ENCODE assay signal across 1 cellular context in genomic region chr6:21594427-21595264, GRCh38.
TF ChIP-seq lines count a peak whose summit lies in the region.

No MANE protein-coding gene starts in this region.

TF ChIP-seq in K562, 482 proteins besides CTCF, POLR2A, EP300 and RAD21 (continued from another document):
- peak; percentile 66 for TF ChIP-seq MGA (IDR thresholded peaks at IDR 0.05)
- no peak for TF ChIP-seq CBFB (CRISPR knock-in tag; IDR thresholded peaks at IDR 0.05)
- no peak for TF ChIP-seq SIX5 (IDR thresholded peaks at IDR 0.05; ENCODE audit: borderline replicate concordance in 1 of 2, insufficient read depth in 1 of 2, low read depth in 1 of 2, low read length in 2 of 2)
- 0 out of 4 replicates have a peak, but pooled peaks of 1 of the 2 experiments have one; percentile 29 for TF ChIP-seq UBTF (IDR thresholded peaks at IDR 0.05; ENCODE audit: borderline replicate concordance in 1 of 2, low read depth in 2 of 2, low read length in 2 of 2)
- TF ChIP-seq ZC3H8 (IDR thresholded peaks at IDR 0.05): no peak
- TF ChIP-seq ZNF347 (CRISPR knock-in tag; IDR thresholded peaks at IDR 0.05; ENCODE audit: low read depth): no peak
- TF ChIP-seq TRIM28 (IDR thresholded peaks at IDR 0.05): no peak
- TF ChIP-seq L3MBTL2 (IDR thresholded peaks at IDR 0.05): peak; percentile 46
- no peak for TF ChIP-seq MYBL2 (IDR thresholded peaks at IDR 0.05; ENCODE audit: low read depth)
- TF ChIP-seq MYBL2 (CRISPR knock-in tag; IDR thresholded peaks at IDR 0.05; ENCODE audit: borderline replicate concordance): no peak
- TF ChIP-seq E2F6 (IDR thresholded peaks at IDR 0.05; ENCODE audit: borderline replicate concordance in 1 of 2, extremely low read depth in 1 of 2, insufficient read depth in 1 of 2, insufficient read length in 1 of 2, low read depth in 1 of 2, low read length in 1 of 2, poor library complexity in 1 of 2, severe bottlenecking in 1 of 2): peak in 1 of 2 experiments; percentile 88
- no peak for TF ChIP-seq PRMT5 (CRISPR knock-in tag; IDR thresholded peaks at IDR 0.05)
- TF ChIP-seq VEZF1 (CRISPR knock-in tag; IDR thresholded peaks at IDR 0.05): peak; percentile 13; the same call in 1 of the 2 replicates
- TF ChIP-seq EGR1 (conservative IDR thresholded peaks at IDR 0.05): 0 out of 2 replicates have a peak, but pooled peaks have one; percentile 24
- TF ChIP-seq E2F3 (CRISPR knock-in tag; IDR thresholded peaks at IDR 0.05): no peak
- TF ChIP-seq MNT (conservative IDR thresholded peaks at IDR 0.05): no peak
